Comparison of ENCODE assay signal across 13 cellular contexts in the genomic region with DNA sequence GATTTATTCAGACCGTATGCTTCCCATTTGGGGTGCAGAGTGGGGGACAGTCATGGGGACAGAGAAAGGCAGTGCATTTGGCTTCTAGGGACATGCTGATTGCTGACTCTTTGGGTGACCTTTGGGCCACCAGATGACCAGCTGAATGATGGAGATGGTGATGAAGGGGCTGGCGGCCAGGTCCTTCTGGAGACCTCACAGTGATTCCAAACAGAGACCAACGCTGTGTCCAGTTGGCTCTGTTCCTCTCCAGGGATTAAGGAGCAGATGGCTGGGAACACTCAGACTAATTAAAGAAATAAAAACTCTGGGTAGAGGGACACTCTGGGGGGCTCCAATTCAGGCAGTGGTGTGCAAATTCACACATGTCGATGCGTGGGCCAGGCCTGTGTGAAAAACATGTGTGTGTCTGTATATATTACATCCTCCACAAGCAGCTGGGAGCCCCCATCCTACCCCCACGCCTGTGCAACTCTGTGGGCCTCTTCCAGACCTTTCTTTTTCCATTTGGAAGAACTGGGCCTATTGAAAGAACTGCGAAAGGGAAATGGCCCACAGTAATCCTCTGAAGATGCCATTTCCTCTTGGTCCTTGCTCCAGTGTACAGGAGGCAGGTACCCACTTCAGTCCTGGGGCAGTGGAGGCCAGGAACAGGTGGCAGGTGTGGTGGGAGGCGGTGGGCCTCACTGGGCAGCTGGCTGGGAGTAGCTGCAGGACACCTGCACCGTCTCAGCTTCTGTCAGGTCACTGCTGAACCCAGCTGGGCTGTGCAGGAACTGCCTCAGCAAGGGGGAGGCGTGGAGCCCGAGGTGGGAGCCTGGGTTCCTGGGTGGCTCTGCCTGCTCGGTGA. TPM values are rescaled to one million over a fixed set of nuclear protein-coding genes. Genes with fewer than 3 reads are reported as not detected.
A peak's percentile ranks its signal among the peaks of the same experiment; 100 is the strongest.
DNase-seq lines count a peak whose midpoint lies in the region; ATAC-seq and TF ChIP-seq lines count a peak whose summit lies in the region.
"Had no signal": no experiment of that assay in that cellular context is flagged by ENCODE, and none has a peak within 500 bp of the region (broad histone marks: within the 10 kb centered on the region; RNA-seq: fewer than 3 reads in every experiment).

No MANE protein-coding gene starts in this region.

- peaks cover 27% of the 10 kb centered on the region for H3K4me1 Mint-ChIP-seq in activated CD4-positive, alpha-beta memory T cell treated with anti-CD3 and anti-CD28 coated beads for 36 hours (ENCODE audit: low read depth)
- H3K4me1 Mint-ChIP-seq in activated CD4-positive, alpha-beta memory T cell treated with anti-CD3 and anti-CD28 coated beads, Interleukin-2, amount 10 ng/mL, durations not matched to agents 7 days and 5 days, result peaks cover 27% of the 10 kb centered on the region

- no peaks in the 10 kb centered on the region for H3K36me3 Mint-ChIP-seq in activated CD4-positive, alpha-beta memory T cell treated with anti-CD3 and anti-CD28 coated beads for 36 hours
- H3K36me3 Mint-ChIP-seq in activated CD4-positive, alpha-beta memory T cell treated with anti-CD3 and anti-CD28 coated beads, Interleukin-2, amount 10 ng/mL, durations not matched to agents 7 days and 5 days (ENCODE audit: low read depth), result no peaks in the 10 kb centered on the region

- H3K9me3 ChIP-seq in ascending aorta, result no peaks in the 10 kb centered on the region
- H3K9me3 ChIP-seq in lower lobe of right lung, result no peaks in the 10 kb centered on the region
- H3K9me3 ChIP-seq in thoracic aorta, result no peaks in the 10 kb centered on the region
- H3K9me3 ChIP-seq: SJCRH30 had no signal

- POLR2A ChIA-PET in activated CD4-positive, alpha-beta memory T cell treated with anti-CD3 and anti-CD28 coated beads for 36 hours (lab: Charles Lee), result interaction anchor here (1.5 kb wide), 1 partner anchor 33 kb away, joined by 3 read pairs; no protein-coding TSS in a partner anchor
- POLR2A ChIA-PET in activated CD4-positive, alpha-beta memory T cell treated with anti-CD3 and anti-CD28 coated beads, Interleukin-2, amount 10 ng/mL, durations not matched to agents 7 days and 5 days (lab: Charles Lee), result interaction anchor here (1.4 kb wide), 2 partner anchors 36 to 95 kb away, joined by 3 read pairs; no protein-coding TSS in a partner anchor

- intact Hi-C loops in activated CD4-positive, alpha-beta memory T cell treated with anti-CD3 and anti-CD28 coated beads for 36 hours (cut with micrococcal nuclease), result no loop called here
- intact Hi-C loops in ascending aorta (cut with DNase I) (loop anchor here (5.0 to 10.0 kb wide), 2 partner anchors 49 to 199 kb away; a partner anchor contains a TSS), lower lobe of right lung (cut with DNase I) (no loop called here)

- H3K9me3 Mint-ChIP-seq in activated CD4-positive, alpha-beta memory T cell treated with anti-CD3 and anti-CD28 coated beads for 36 hours, result no peaks in the 10 kb centered on the region
- H3K9me3 Mint-ChIP-seq in activated CD4-positive, alpha-beta memory T cell treated with anti-CD3 and anti-CD28 coated beads, Interleukin-2, amount 10 ng/mL, durations not matched to agents 7 days and 5 days, result no peaks in the 10 kb centered on the region

- H3K36me3 ChIP-seq in ascending aorta (no peaks in the 10 kb centered on the region), lower lobe of right lung (no peaks in the 10 kb centered on the region), thoracic aorta (no peaks in the 10 kb centered on the region)
- H3K36me3 ChIP-seq: SJCRH30 had no signal

- peak overlapping the region; percentile 44 for H3K27ac Mint-ChIP-seq in activated CD4-positive, alpha-beta memory T cell treated with anti-CD3 and anti-CD28 coated beads for 36 hours
- H3K27ac Mint-ChIP-seq in activated CD4-positive, alpha-beta memory T cell treated with anti-CD3 and anti-CD28 coated beads, Interleukin-2, amount 10 ng/mL, durations not matched to agents 7 days and 5 days, result no peak overlapping the region

- H3K4me3 Mint-ChIP-seq in activated CD4-positive, alpha-beta memory T cell treated with anti-CD3 and anti-CD28 coated beads for 36 hours, result no peak overlapping the region
- H3K4me3 Mint-ChIP-seq in activated CD4-positive, alpha-beta memory T cell treated with anti-CD3 and anti-CD28 coated beads, Interleukin-2, amount 10 ng/mL, durations not matched to agents 7 days and 5 days, result no peak overlapping the region

- H3K27ac ChIP-seq in ascending aorta (peak overlapping the region; percentile 45 to 93), lower lobe of right lung (peak overlapping the region; percentile 81), thoracic aorta (peak overlapping the region; percentile 32 to 96)
- H3K27ac ChIP-seq: SJCRH30 had no signal

- CTCF ChIA-PET in activated CD4-positive, alpha-beta memory T cell treated with anti-CD3 and anti-CD28 coated beads for 36 hours (lab: Charles Lee), result interaction anchor here (0.9 to 15.1 kb wide), 2 partner anchors 97 to 106 kb away, joined by 3 to 587 read pairs; a partner anchor contains a TSS
- CTCF ChIA-PET in activated CD4-positive, alpha-beta memory T cell treated with anti-CD3 and anti-CD28 coated beads, Interleukin-2, amount 10 ng/mL, durations not matched to agents 7 days and 5 days (lab: Charles Lee), result interaction anchor here (18.5 kb wide), 1 partner anchor 107 kb away, joined by 633 read pairs; no protein-coding TSS in a partner anchor

- no peaks in the 10 kb centered on the region for H3K27me3 Mint-ChIP-seq in activated CD4-positive, alpha-beta memory T cell treated with anti-CD3 and anti-CD28 coated beads for 36 hours
- H3K27me3 Mint-ChIP-seq in activated CD4-positive, alpha-beta memory T cell treated with anti-CD3 and anti-CD28 coated beads, Interleukin-2, amount 10 ng/mL, durations not matched to agents 7 days and 5 days, result no peaks in the 10 kb centered on the region

- ATAC-seq in lower lobe of right lung (no peak), thoracic aorta (ENCODE audit: insufficient number of reproducible peaks, low FRiP score, low read depth) (no peak), HG03520 (IDR thresholded peaks at IDR 0.05; ENCODE audit: unreplicated experiment) (no peak), HG02623 (IDR thresholded peaks at IDR 0.05; ENCODE audit: unreplicated experiment) (no peak)

- H3K4me3 ChIP-seq in ascending aorta (no peak overlapping the region), lower lobe of right lung (no peak overlapping the region), thoracic aorta (no peak overlapping the region)
- H3K4me3 ChIP-seq: SJCRH30, smooth muscle cell had no signal

- TF ChIP-seq POLR2A in erythroblast (IDR thresholded peaks at IDR 0.05; ENCODE audit: low read length), result no peak

- H3K4me1 ChIP-seq in ascending aorta (peaks cover 15 to 29% of the 10 kb centered on the region in 2 donors), lower lobe of right lung (peaks cover 33% of the 10 kb centered on the region), thoracic aorta (ENCODE audit: control insufficient read depth in 1 of 2, low read depth in 2 of 2) (peaks cover 17 to 37% of the 10 kb centered on the region in 2 donors)

- H3K27me3 ChIP-seq in ascending aorta (no peaks in the 10 kb centered on the region), lower lobe of right lung (ENCODE audit: low read depth) (no peaks in the 10 kb centered on the region), thoracic aorta (replicated peaks; ENCODE audit: insufficient read depth) (no peaks in the 10 kb centered on the region)
- H3K27me3 ChIP-seq: SJCRH30 had no signal

- TF ChIP-seq CTCF in ascending aorta (IDR thresholded peaks at IDR 0.05) (no peak), lower lobe of right lung (IDR thresholded peaks at IDR 0.05) (no peak), thoracic aorta (IDR thresholded peaks at IDR 0.05) (no peak)

- DNase-seq in activated CD4-positive, alpha-beta memory T cell treated with anti-CD3 and anti-CD28 coated beads for 36 hours, result no peak
- no peak for DNase-seq in activated CD4-positive, alpha-beta memory T cell treated with anti-CD3 and anti-CD28 coated beads, Interleukin-2, amount 10 ng/mL, durations not matched to agents 7 days and 5 days
- DNase-seq in ascending aorta (ENCODE audit: low spot score in 2 of 2) (no peak), lower lobe of right lung (peak; percentile 37), thoracic aorta (ENCODE audit: low spot score) (no peak), erythroblast (lab: John Stamatoyannopoulos, UW) (no peak)
- DNase-seq: SJCRH30 had no signal

RNA-seq across cellular contexts. Expression of a gene that starts 8.9 kb away (rescaled TPM):
- total RNA-seq in activated CD4-positive, alpha-beta memory T cell treated with anti-CD3 and anti-CD28 coated beads for 36 hours, result 1 to 10 TPM; 1.3 to 1.6 TPM
- total RNA-seq in activated CD4-positive, alpha-beta memory T cell treated with anti-CD3 and anti-CD28 coated beads, Interleukin-2, amount 10 ng/mL, durations not matched to agents 7 days and 5 days, result under 1 TPM; 0.03 to 0.05 TPM
- total RNA-seq in ascending aorta, result not detected
- total RNA-seq in lower lobe of right lung, result not detected
- total RNA-seq in thoracic aorta, result 1 to 10 TPM in 1 of 2 donors, not detected in 1; 2.0 TPM
- total RNA-seq: Daoy, H4, MCF 10A had no signal

RNA-seq across cellular contexts. Expression of a gene that starts 30.1 kb away (rescaled TPM):
- 10 to 100 TPM; 63.0 to 66.2 TPM for total RNA-seq in activated CD4-positive, alpha-beta memory T cell treated with anti-CD3 and anti-CD28 coated beads for 36 hours
- total RNA-seq in activated CD4-positive, alpha-beta memory T cell treated with anti-CD3 and anti-CD28 coated beads, Interleukin-2, amount 10 ng/mL, durations not matched to agents 7 days and 5 days, result 10 to 100 TPM; 32.5 to 33.2 TPM
- total RNA-seq in ascending aorta, result 176 TPM
- 55.1 TPM for total RNA-seq in lower lobe of right lung
- 100 to 1,000 TPM in 1 of 2 donors, 10 to 100 TPM in 1; 96.8 to 117 TPM for total RNA-seq in thoracic aorta
